10 cellular contexts compared by ENCODE assay signal in genomic region chr16:70725912-70726828, GRCh38. TPM values are rescaled to one million over a fixed set of nuclear protein-coding genes. Genes with fewer than 3 reads are reported as not detected.
DNase-seq lines count a peak whose midpoint lies in the region; ATAC-seq, FAIRE-seq and TF ChIP-seq lines count a peak whose summit lies in the region.
"Had no signal": no experiment of that assay in that cellular context is flagged by ENCODE, and none has a peak within 500 bp of the region (broad histone marks: within the 10 kb centered on the region; RNA-seq: fewer than 3 reads in every experiment).

No MANE protein-coding gene starts in this region.

- H3K4me3 Mint-ChIP-seq in nephron progenitor cell = no peak overlapping the region

- DNase-seq in anterior cingulate cortex (lab: John Stamatoyannopoulos, UW) (peak in 53 of 58 donors; percentile 28 to 94 (median 81)), Right ventricle myocardium superior (peak; percentile 86), nephron progenitor cell (no peak), transverse colon (peak; percentile 31), GM12892 (ENCODE audit: insufficient read length) (no peak), NCI-H748 treated with DMSO at 0.1 percent for 48 hours (lab: John Stamatoyannopoulos, UW) (no peak)
- DNase-seq: activated naive CD4-positive, alpha-beta T cell treated with anti-CD3 and anti-CD28 coated beads, Interleukin-2, amount 50 U/mL, for 16 hours had no signal

- FAIRE-seq in GM12892 (lab: Jason Lieb, UNC) = no peak
- FAIRE-seq: G401.6, GM19239 had no signal

- intact Hi-C loops in Right ventricle myocardium superior (cut with DNase I) = no loop called here
- intact Hi-C loops in transverse colon (cut with DNase I; ENCODE audit: low total_unique reads) = no loop called here

- no peaks in the 10 kb centered on the region for H3K9me3 ChIP-seq in transverse colon

- TF ChIP-seq POLR2A in transverse colon (IDR thresholded peaks at IDR 0.05) (no peak), GM12892 (IDR thresholded peaks at IDR 0.05; ENCODE audit: low read depth, low read length) (no peak)

- no peaks in the 10 kb centered on the region for H3K27me3 ChIP-seq in transverse colon

- H3K27ac ChIP-seq in transverse colon = peak overlapping the region; percentile 72 to 90 (median 84)

- no peak overlapping the region for H3K4me3 ChIP-seq in transverse colon

- peaks cover 18 to 30% (median 22%) of the 10 kb centered on the region in 4 donors for H3K4me1 ChIP-seq in transverse colon

- H3K36me3 ChIP-seq in transverse colon = peaks cover 0 to 5% (median 1%) of the 10 kb centered on the region in 4 donors

- WGBS in transverse colon (ENCODE audit: low coverage in 1 of 2), 2 donors = 83% methylated on average over 31 of the region's 31 CpGs; no CpG with 5 or more reads in 1 of the 2 donors

- H3K27ac Mint-ChIP-seq in nephron progenitor cell = peak overlapping the region; percentile 94

- H3K27me3 Mint-ChIP-seq in nephron progenitor cell (ENCODE audit: low read depth, poor library complexity) = no peaks in the 10 kb centered on the region

- no peaks in the 10 kb centered on the region for H3K9me3 Mint-ChIP-seq in nephron progenitor cell

- TF ChIP-seq CTCF in nephron progenitor cell (IDR thresholded peaks at IDR 0.05) = no peak
- no peak for TF ChIP-seq CTCF in transverse colon (IDR thresholded peaks at IDR 0.05)

- TF ChIP-seq EP300 in transverse colon (IDR thresholded peaks at IDR 0.05; ENCODE audit: low read depth) = no peak

- peak; percentile 78 for ATAC-seq in Right ventricle myocardium superior (ENCODE audit: poor library complexity)
- no peak for ATAC-seq in HG02938 (IDR thresholded peaks at IDR 0.05; ENCODE audit: unreplicated experiment)

- H3K4me1 Mint-ChIP-seq in nephron progenitor cell = peaks cover 61% of the 10 kb centered on the region

- in situ Hi-C loops in transverse colon (cut with MboI; ENCODE audit: low pct_ligation_motif_present in 1 of 4, low pct_unique_long_range_greater_than_20kb in 1 of 4, low sequenced_read_pairs in 3 of 4) = no loop called here

- H3K36me3 Mint-ChIP-seq in nephron progenitor cell (ENCODE audit: low read depth) = peaks cover 32% of the 10 kb centered on the region

RNA-seq across cellular contexts. Expression of gene MTSS2, which starts 40.3 kb away (rescaled TPM):
- total RNA-seq in Right ventricle myocardium superior = 74.1 TPM
- 100 to 1,000 TPM in 1 of 4 donors, 10 to 100 TPM in 3; 13.9 to 149 (median 33.8) TPM for total RNA-seq in transverse colon
- not detected for polyA plus RNA-seq in GM12892 (2012; ENCODE audit: missing spikeins)

Comparison
In these comparisons a context has a peak if more than half of its experiments do, and no peak if none do; other contexts are left out.
1. DNase-seq: peak in anterior cingulate cortex (53 of 58), Right ventricle myocardium superior (single experiment) and transverse colon (single experiment); none in nephron progenitor cell (single experiment), GM12892 (single experiment) and NCI-H748 treated with DMSO at 0.1 percent for 48 hours (single experiment).